Comparison of ENCODE assay signal across 17 cellular contexts in the genomic region with DNA sequence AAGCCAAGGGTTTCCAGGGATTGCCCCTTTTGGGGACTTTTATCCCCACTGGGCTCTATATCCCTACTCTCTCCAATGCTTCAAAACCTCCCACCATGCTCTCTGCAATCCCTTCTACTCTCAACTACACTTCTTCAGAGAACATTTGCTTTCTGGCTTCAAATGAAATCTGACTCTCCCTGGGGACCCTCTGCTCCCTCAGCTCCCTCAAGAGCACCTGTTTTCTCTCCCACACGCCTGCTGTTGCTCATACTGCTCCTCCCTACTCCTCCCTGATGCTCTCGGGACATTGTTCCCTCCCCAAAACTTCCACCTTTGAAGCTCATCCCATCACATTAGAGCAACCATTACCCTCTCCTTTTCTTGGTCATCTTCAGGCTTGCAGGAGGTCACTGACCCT.
DNase-seq lines count a peak whose midpoint lies in the region; ATAC-seq and TF ChIP-seq lines count a peak whose summit lies in the region.
"Had no signal": no experiment of that assay in that cellular context is flagged by ENCODE, and none has a peak within 500 bp of the region (broad histone marks: within the 10 kb centered on the region; RNA-seq: fewer than 3 reads in every experiment).

No MANE protein-coding gene starts in this region.

- no peaks in the 10 kb centered on the region for H3K9me3 ChIP-seq in WERI-Rb-1 (ENCODE audit: severe bottlenecking)
- H3K9me3 ChIP-seq: HAP-1, SK-N-SH had no signal

- H3K27ac ChIP-seq in WERI-Rb-1: no peak overlapping the region
- H3K27ac ChIP-seq: GM23248 had no signal

- intact Hi-C loops in Right ventricle myocardium superior (cut with DNase I): no loop called here

- no peak overlapping the region for H3K4me3 ChIP-seq in WERI-Rb-1 (ENCODE audit: low read depth, low read length)
- H3K4me3 ChIP-seq: GM23248, HAP-1 had no signal

- H3K36me3 ChIP-seq in WERI-Rb-1: no peaks in the 10 kb centered on the region
- H3K36me3 ChIP-seq: HAP-1 had no signal

- no peak for TF ChIP-seq CTCF in WERI-Rb-1 (IDR thresholded peaks at IDR 0.05; ENCODE audit: low read depth, low read length)

- no peak for ATAC-seq in Right ventricle myocardium superior (ENCODE audit: poor library complexity)
- ATAC-seq: T-cell had no signal

- peak; percentile 10 for DNase-seq in LHCN-M2 (ENCODE audit: low read depth)
- peak; percentile 85 for DNase-seq in NCI-H1436 treated with DMSO at 0.1 percent for 48 hours (lab: John Stamatoyannopoulos, UW)
- DNase-seq in NCI-H524 (lab: John Stamatoyannopoulos, UW): peak; percentile 79 to 96
- DNase-seq in myocyte (ENCODE audit: low read depth): peak; percentile 11
- DNase-seq in Right ventricle myocardium superior: no peak
- no peak for DNase-seq in WERI-Rb-1
- no peak for DNase-seq in superior temporal gyrus (ENCODE audit: extremely low spot score)
- DNase-seq: ACHN, DMS53, EL, GM23248, KG1, NCI-H510A, SHP77, SK-N-SH, T-cell had no signal

- H3K27me3 ChIP-seq in WERI-Rb-1 (ENCODE audit: insufficient read depth, low read depth, severe bottlenecking): no peaks in the 10 kb centered on the region

Comparison
In these comparisons a context has a peak if more than half of its experiments do, and no peak if none do; other contexts are left out.
1. DNase-seq: peak in LHCN-M2 (single experiment), NCI-H1436 treated with DMSO at 0.1 percent for 48 hours (single experiment), NCI-H524 (2 of 2) and myocyte (single experiment); none in Right ventricle myocardium superior (single experiment), WERI-Rb-1 (single experiment) and superior temporal gyrus (single experiment).